Comparison of ENCODE assay signal across 8 cellular contexts in genomic region chr4:48780867-48781219, GRCh38. TPM values are rescaled to one million over a fixed set of nuclear protein-coding genes. Genes with fewer than 3 reads are reported as not detected.
A peak's percentile ranks its signal among the peaks of the same experiment; 100 is the strongest.
DNase-seq lines count a peak whose midpoint lies in the region; ATAC-seq and TF ChIP-seq lines count a peak whose summit lies in the region.

No MANE protein-coding gene starts in this region.

- peak overlapping the region; percentile 51 for H3K27ac ChIP-seq in SJSA1

- no peaks in the 10 kb centered on the region for H3K36me3 Mint-ChIP-seq in brain

- peaks cover 46% of the 10 kb centered on the region for H3K4me1 Mint-ChIP-seq in brain

- ATAC-seq in left lobe of liver (no peak), GM18909 (IDR thresholded peaks at IDR 0.05; ENCODE audit: poor library complexity, unreplicated experiment) (no peak)

- peak overlapping the region; percentile 83 to 96 (median 96) for H3K4me3 Mint-ChIP-seq in brain

- H3K27me3 ChIP-seq in SJSA1 (replicated peaks), result no peaks in the 10 kb centered on the region

- no peaks in the 10 kb centered on the region for H3K9me3 Mint-ChIP-seq in brain

- H3K4me3 ChIP-seq in SJSA1, result peak overlapping the region; percentile 93

- H3K36me3 ChIP-seq in SJSA1, result peaks cover 10% of the 10 kb centered on the region

- H3K4me1 ChIP-seq in SJSA1 (replicated peaks), result peaks cover 14% of the 10 kb centered on the region

- H3K27me3 Mint-ChIP-seq in brain, result peaks cover 8% of the 10 kb centered on the region

- peak overlapping the region; percentile 80 to 99 (median 95) for H3K27ac Mint-ChIP-seq in brain

- DNase-seq in DMS53 (lab: John Stamatoyannopoulos, UW) (peak; percentile 77), DMS53 treated with DMSO at 0.1 percent for 48 hours (lab: John Stamatoyannopoulos, UW; ENCODE audit: unreplicated experiment) (no peak), SJSA1 (ENCODE audit: low read depth in 1 of 2, low spot score in 2 of 2) (no peak), left lobe of liver (ENCODE audit: low spot score) (peak; percentile 53), pons (ENCODE audit: low spot score) (no peak)
- DNase-seq in stimulated activated CD4-positive, alpha-beta T cell treated with anti-CD3 and anti-CD28 coated beads, TNF-alpha, amount 100 ng/mL, for 4 hours (ENCODE audit: low read depth in 3 of 3), result peak; percentile 12 to 32 (median 16)

- no peaks in the 10 kb centered on the region for H3K9me3 ChIP-seq in SJSA1 (replicated peaks)

- no peak for TF ChIP-seq CTCF in brain (conservative IDR thresholded peaks at IDR 0.05)

RNA-seq across cellular contexts. Expression of gene FRYL, which starts 0.8 kb away (rescaled TPM):
- 17.4 and 28.5 TPM in 2 replicates for total RNA-seq in SJSA1 (2014; rRNA removed; shearing (Covaris generic))
- 12.6 TPM for polyA plus RNA-seq in brain (ENCODE audit: insufficient read depth, low read depth, low replicate concordance)
- total RNA-seq in left lobe of liver, result 22.9 TPM

RNA-seq across cellular contexts. Expression of gene OCIAD1, which starts 50.0 kb away (rescaled TPM):
- 51.8 and 54.6 TPM in 2 replicates for total RNA-seq in SJSA1 (2014; rRNA removed; shearing (Covaris generic))
- 174 TPM for polyA plus RNA-seq in brain (ENCODE audit: insufficient read depth, low read depth, low replicate concordance)
- 86.8 TPM for total RNA-seq in left lobe of liver

Comparison
In these comparisons a context has a peak if more than half of its experiments do, and no peak if none do; other contexts are left out.
1. DNase-seq: peak in DMS53 (single experiment), left lobe of liver (single experiment) and stimulated activated CD4-positive, alpha-beta T cell treated with anti-CD3 and anti-CD28 coated beads, TNF-alpha, amount 100 ng/mL, for 4 hours (3 of 3); none in DMS53 treated with DMSO at 0.1 percent for 48 hours (single experiment), SJSA1 (0 of 2) and pons (single experiment).